Comparison of ENCODE assay signal across 20 cellular contexts in the genomic region with DNA sequence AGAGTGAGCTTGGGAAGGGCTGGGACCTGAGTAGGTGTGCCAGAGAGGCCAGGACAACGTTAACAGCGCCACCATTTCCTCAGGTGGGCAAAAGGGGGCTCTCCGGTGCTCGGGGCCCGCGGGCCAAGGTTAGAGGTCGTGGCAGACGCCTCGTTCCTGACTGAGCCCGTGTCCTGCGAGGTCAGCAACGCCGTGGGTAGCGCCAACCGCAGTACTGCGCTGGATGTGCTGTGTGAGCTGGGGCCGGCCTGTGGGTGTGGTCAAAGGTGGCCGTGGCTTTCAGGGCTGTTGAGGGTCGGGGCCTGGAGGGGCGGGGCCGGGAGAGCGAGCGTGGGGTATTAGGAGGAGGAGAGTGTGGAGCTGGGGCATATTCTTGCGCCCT. TPM values are rescaled to one million over a fixed set of nuclear protein-coding genes. Genes with fewer than 3 reads are reported as not detected.
"Had no signal": no experiment of that assay in that cellular context is flagged by ENCODE, and none has a peak within 500 bp of the region (broad histone marks: within the 10 kb centered on the region; RNA-seq: fewer than 3 reads in every experiment).

No MANE protein-coding gene starts in this region.

- DNase-seq: activated CD4-positive, alpha-beta memory T cell treated with anti-CD3 and anti-CD28 coated beads for 36 hours; activated CD4-positive, CD25-positive, alpha-beta regulatory T cell treated with anti-CD3 and anti-CD28 coated beads, Interleukin-2, amount 50 U/mL, for 72 hours; activated T-cell treated with anti-CD3 and anti-CD28 coated beads, Interleukin-2, amount 50 U/mL, for 48 hours; aorta; heart left ventricle; lower lobe of right lung; mucosa of descending colon; psoas muscle; stimulated activated CD4-positive, alpha-beta T cell treated with anti-CD3 and anti-CD28 coated beads, Interleukin-2, amount 100 ng/mL, for 24 hours; stimulated activated naive B cell treated with anti-CD40 and anti-IgM and Interleukin-4, amounts not matched to agents 10 μg/mL and 1 μg/mL and 100 μg/mL, for 72 hours; SW 1271 had no signal

- H3K4me3 Mint-ChIP-seq: activated CD4-positive, alpha-beta memory T cell treated with anti-CD3 and anti-CD28 coated beads for 36 hours; T-helper 2 cell treated with Interferon-gamma antibody and Interleukin-4, amounts not matched to agents 5 μg/mL and 100 μg/mL, for 36 hours had no signal

- H3K9me3 ChIP-seq: esophagus muscularis mucosa, heart left ventricle, lower lobe of right lung, mucosa of descending colon, psoas muscle had no signal

- H3K36me3 Mint-ChIP-seq: activated CD4-positive, alpha-beta memory T cell treated with anti-CD3 and anti-CD28 coated beads for 36 hours had no signal

- H3K4me1 ChIP-seq: breast epithelium, psoas muscle had no signal

- H3K4me3 ChIP-seq: breast epithelium, esophagus muscularis mucosa, heart left ventricle, lower lobe of right lung, mucosa of descending colon, psoas muscle, tibial nerve had no signal

- H3K9me3 Mint-ChIP-seq: activated CD4-positive, alpha-beta memory T cell treated with anti-CD3 and anti-CD28 coated beads for 36 hours; stimulated activated naive B cell treated with anti-CD40 and anti-IgM and Interleukin-4, amounts not matched to agents 10 μg/mL and 1 μg/mL and 100 μg/mL, for 72 hours; T-helper 2 cell treated with Interferon-gamma antibody and Interleukin-4, amounts not matched to agents 5 μg/mL and 100 μg/mL, for 36 hours had no signal

- H3K27ac ChIP-seq: breast epithelium, esophagus muscularis mucosa, heart left ventricle, lower lobe of right lung, psoas muscle, tibial nerve had no signal

- H3K36me3 ChIP-seq: breast epithelium, esophagus muscularis mucosa, heart left ventricle, lower lobe of right lung, tibial nerve had no signal

- H3K27ac Mint-ChIP-seq: activated CD4-positive, alpha-beta memory T cell treated with anti-CD3 and anti-CD28 coated beads for 36 hours; stimulated activated naive B cell treated with anti-CD40 and anti-IgM and Interleukin-4, amounts not matched to agents 10 μg/mL and 1 μg/mL and 100 μg/mL, for 72 hours; T-helper 2 cell treated with Interferon-gamma antibody and Interleukin-4, amounts not matched to agents 5 μg/mL and 100 μg/mL, for 36 hours had no signal

RNA-seq across cellular contexts. Expression of a gene that starts 3.7 kb away (rescaled TPM):
- total RNA-seq: aorta, dermis microvascular lymphatic vessel endothelial cell, esophagus muscularis mucosa, psoas muscle, subcutaneous adipose tissue had no signal
- polyA plus RNA-seq: heart left ventricle, psoas muscle had no signal

RNA-seq across cellular contexts. Expression of a gene that starts 7.9 kb away (rescaled TPM):
- total RNA-seq: naive thymus-derived CD8-positive, alpha-beta T cell had no signal
- polyA plus RNA-seq: naive thymus-derived CD8-positive, alpha-beta T cell had no signal

RNA-seq across cellular contexts. Expression of a gene that starts 8.1 kb away (rescaled TPM):
- total RNA-seq: activated CD4-positive, alpha-beta memory T cell treated with anti-CD3 and anti-CD28 coated beads for 36 hours; aorta; dermis microvascular lymphatic vessel endothelial cell; esophagus muscularis mucosa; lower lobe of right lung; psoas muscle; sciatic nerve; subcutaneous adipose tissue; tibial nerve had no signal
- polyA plus RNA-seq: aorta, heart left ventricle, psoas muscle had no signal

RNA-seq across cellular contexts. Expression of a gene that starts 41.9 kb away (rescaled TPM):
- total RNA-seq: cerebellum had no signal
